ENCODE assay signal across 1 cellular context in the genomic region with DNA sequence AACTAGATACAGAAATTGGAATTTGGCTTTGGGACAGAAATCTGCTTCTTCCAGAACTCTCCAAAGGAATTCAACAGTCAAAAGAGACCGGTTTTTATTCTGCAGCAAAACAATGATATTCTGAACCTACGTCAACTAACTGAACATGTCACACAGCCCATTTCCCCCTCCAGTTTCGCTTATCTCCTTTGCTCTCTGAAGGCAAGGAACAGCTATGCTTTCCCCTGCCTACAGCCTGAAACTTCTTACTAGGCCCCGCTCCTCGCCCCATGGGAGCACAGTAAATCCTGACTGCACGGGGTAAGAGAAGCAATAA.
A peak's percentile ranks its signal among the peaks of the same experiment; 100 is the strongest.
TF ChIP-seq lines count a peak whose summit lies in the region.

No MANE protein-coding gene starts in this region.

TF ChIP-seq in GM12878, 131 proteins besides CTCF, POLR2A, EP300 and RAD21:
- TF ChIP-seq SIN3A (IDR thresholded peaks at IDR 0.05; ENCODE audit: low read depth, low read length) = no peak
- no peak for TF ChIP-seq LARP7 (IDR thresholded peaks at IDR 0.05)
- TF ChIP-seq GATAD2B (conservative IDR thresholded peaks at IDR 0.05; ENCODE audit: low read depth) = 0 out of 2 replicates have a peak, but pooled peaks have one; percentile 1
- TF ChIP-seq JUND (IDR thresholded peaks at IDR 0.05; ENCODE audit: low read depth, low read length) = no peak
- TF ChIP-seq, protein P1, sequence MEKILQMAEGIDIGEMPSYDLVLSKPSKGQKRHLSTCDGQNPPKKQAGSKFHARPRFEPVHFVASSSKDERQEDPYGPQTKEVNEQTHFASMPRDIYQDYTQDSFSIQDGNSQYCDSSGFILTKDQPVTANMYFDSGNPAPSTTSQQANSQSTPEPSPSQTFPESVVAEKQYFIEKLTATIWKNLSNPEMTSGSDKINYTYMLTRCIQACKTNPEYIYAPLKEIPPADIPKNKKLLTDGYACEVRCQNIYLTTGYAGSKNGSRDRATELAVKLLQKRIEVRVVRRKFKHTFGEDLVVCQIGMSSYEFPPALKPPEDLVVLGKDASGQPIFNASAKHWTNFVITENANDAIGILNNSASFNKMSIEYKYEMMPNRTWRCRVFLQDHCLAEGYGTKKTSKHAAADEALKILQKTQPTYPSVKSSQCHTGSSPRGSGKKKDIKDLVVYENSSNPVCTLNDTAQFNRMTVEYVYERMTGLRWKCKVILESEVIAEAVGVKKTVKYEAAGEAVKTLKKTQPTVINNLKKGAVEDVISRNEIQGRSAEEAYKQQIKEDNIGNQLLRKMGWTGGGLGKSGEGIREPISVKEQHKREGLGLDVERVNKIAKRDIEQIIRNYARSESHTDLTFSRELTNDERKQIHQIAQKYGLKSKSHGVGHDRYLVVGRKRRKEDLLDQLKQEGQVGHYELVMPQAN (conservative IDR thresholded peaks at IDR 0.05) = 0 out of 2 replicates have a peak, but pooled peaks have one; percentile 14
- TF ChIP-seq RB1 (IDR thresholded peaks at IDR 0.05; ENCODE audit: borderline replicate concordance) = no peak
- TF ChIP-seq RELA (IDR thresholded peaks at IDR 0.05; ENCODE audit: borderline replicate concordance, partially characterized antibody) = peak; percentile 8
- 0 out of 2 replicates have a peak, but pooled peaks have one; percentile 40 for TF ChIP-seq CREM (IDR thresholded peaks at IDR 0.05; ENCODE audit: low read depth)
- TF ChIP-seq CREB1 (IDR thresholded peaks at IDR 0.05; ENCODE audit: low read depth) = peak; percentile 12; the same call in 1 of the 2 replicates
- TF ChIP-seq YY1 (IDR thresholded peaks at IDR 0.05; ENCODE audit: low read depth, low read length) = peak; percentile 0; the same call in 1 of the 2 replicates
- TF ChIP-seq SPI1 (IDR thresholded peaks at IDR 0.05; ENCODE audit: borderline replicate concordance, insufficient read depth, low read depth, low read length) = peak; percentile 33; the same call in 1 of the 2 replicates
- peak; percentile 10 for TF ChIP-seq MEF2B (IDR thresholded peaks at IDR 0.05; ENCODE audit: partially characterized antibody, poor library complexity, severe bottlenecking)
- no peak for TF ChIP-seq RBBP5 (conservative IDR thresholded peaks at IDR 0.05)
